In genomic region chr9:95211028-95211427, GRCh38 we compare ENCODE assay signal across 17 cellular contexts.
A peak's percentile ranks its signal among the peaks of the same experiment; 100 is the strongest.
DNase-seq lines count a peak whose midpoint lies in the region; ATAC-seq and TF ChIP-seq lines count a peak whose summit lies in the region.
"Had no signal": no experiment of that assay in that cellular context is flagged by ENCODE, and none has a peak within 500 bp of the region (broad histone marks: within the 10 kb centered on the region; RNA-seq: fewer than 3 reads in every experiment).

No MANE protein-coding gene starts in this region.

- H3K27me3 Mint-ChIP-seq in nephron (ENCODE audit: low read depth) (no peaks in the 10 kb centered on the region), type B pancreatic cell (no peaks in the 10 kb centered on the region)

- H3K4me3 ChIP-seq in brain microvascular endothelial cell (ENCODE audit: low read depth, low read length): no peak overlapping the region
- H3K4me3 ChIP-seq: A549 had no signal

- H3K27ac Mint-ChIP-seq in nephron (peak overlapping the region in 2 of 3 experiments; percentile 18 to 70), type B pancreatic cell (no peak overlapping the region)
- H3K27ac Mint-ChIP-seq: CD14-positive monocyte had no signal

- TF ChIP-seq CTCF in nephron (IDR thresholded peaks at IDR 0.05; ENCODE audit: unreplicated experiment in 3 of 3) (no peak), type B pancreatic cell (conservative IDR thresholded peaks at IDR 0.05) (no peak), brain microvascular endothelial cell (IDR thresholded peaks at IDR 0.05; ENCODE audit: low read depth, low read length, missing control alignments) (no peak)

- intact Hi-C loops in left cardiac atrium (cut with DNase I): no loop called here
- intact Hi-C loops in Right ventricle myocardium inferior (cut with DNase I): no loop called here

- ATAC-seq in left cardiac atrium: peak in 1 of 2 donors; percentile 50
- ATAC-seq in Right ventricle myocardium inferior: no peak
- ATAC-seq in GM18873 (IDR thresholded peaks at IDR 0.05; ENCODE audit: low FRiP score, unreplicated experiment): no peak
- ATAC-seq: A549 had no signal

- no peaks in the 10 kb centered on the region for H3K36me3 Mint-ChIP-seq in nephron (ENCODE audit: low read depth)
- H3K36me3 Mint-ChIP-seq in type B pancreatic cell: no peaks in the 10 kb centered on the region
- H3K36me3 Mint-ChIP-seq: CD14-positive monocyte had no signal

- H3K27me3 ChIP-seq in brain microvascular endothelial cell (replicated peaks): no peaks in the 10 kb centered on the region

- H3K27ac ChIP-seq in brain microvascular endothelial cell: no peak overlapping the region
- H3K27ac ChIP-seq: A549 had no signal

- H3K4me3 Mint-ChIP-seq in nephron (no peak overlapping the region), type B pancreatic cell (no peak overlapping the region)
- H3K4me3 Mint-ChIP-seq: CD14-positive monocyte had no signal

- H3K4me1 Mint-ChIP-seq in nephron: peaks cover 36% of the 10 kb centered on the region
- peaks cover 28% of the 10 kb centered on the region for H3K4me1 Mint-ChIP-seq in type B pancreatic cell (ENCODE audit: unreplicated experiment)
- H3K4me1 Mint-ChIP-seq: CD14-positive monocyte had no signal

- in situ Hi-C loops in brain microvascular endothelial cell (cut with HindIII; ENCODE audit: low pct_ligation_motif_present, low sequenced_read_pairs): no loop called here

- H3K9me3 Mint-ChIP-seq in nephron (no peaks in the 10 kb centered on the region), type B pancreatic cell (no peaks in the 10 kb centered on the region)
- H3K9me3 Mint-ChIP-seq: CD14-positive monocyte had no signal

- DNase-seq in left cardiac atrium (peak; percentile 29), Right ventricle myocardium inferior (ENCODE audit: missing footprints) (no peak), astrocyte of the hippocampus (ENCODE audit: low read depth, low spot score) (peak; percentile 34), type B pancreatic cell (ENCODE audit: extremely low spot score, unreplicated experiment) (no peak), brain microvascular endothelial cell (no peak)
- DNase-seq in stimulated activated CD4-positive, alpha-beta T cell treated with anti-CD3 and anti-CD28 coated beads, Interleukin-2, amount 100 ng/mL, for 24 hours: no peak
- DNase-seq: COR-L47, DMS53, GOT3, KG1, NCI-H1048, NCI-H2107, NCI-H69 had no signal

- H3K36me3 ChIP-seq in brain microvascular endothelial cell (replicated peaks): no peaks in the 10 kb centered on the region

Comparison
In these comparisons a context has a peak if more than half of its experiments do, and no peak if none do; other contexts are left out.
1. DNase-seq: peak in left cardiac atrium (single experiment) and astrocyte of the hippocampus (single experiment); none in Right ventricle myocardium inferior (single experiment), stimulated activated CD4-positive, alpha-beta T cell treated with anti-CD3 and anti-CD28 coated beads, Interleukin-2, amount 100 ng/mL, for 24 hours (0 of 2), type B pancreatic cell (single experiment) and brain microvascular endothelial cell (single experiment).